Comparison of ENCODE assay signal across 14 cellular contexts in the genomic region with DNA sequence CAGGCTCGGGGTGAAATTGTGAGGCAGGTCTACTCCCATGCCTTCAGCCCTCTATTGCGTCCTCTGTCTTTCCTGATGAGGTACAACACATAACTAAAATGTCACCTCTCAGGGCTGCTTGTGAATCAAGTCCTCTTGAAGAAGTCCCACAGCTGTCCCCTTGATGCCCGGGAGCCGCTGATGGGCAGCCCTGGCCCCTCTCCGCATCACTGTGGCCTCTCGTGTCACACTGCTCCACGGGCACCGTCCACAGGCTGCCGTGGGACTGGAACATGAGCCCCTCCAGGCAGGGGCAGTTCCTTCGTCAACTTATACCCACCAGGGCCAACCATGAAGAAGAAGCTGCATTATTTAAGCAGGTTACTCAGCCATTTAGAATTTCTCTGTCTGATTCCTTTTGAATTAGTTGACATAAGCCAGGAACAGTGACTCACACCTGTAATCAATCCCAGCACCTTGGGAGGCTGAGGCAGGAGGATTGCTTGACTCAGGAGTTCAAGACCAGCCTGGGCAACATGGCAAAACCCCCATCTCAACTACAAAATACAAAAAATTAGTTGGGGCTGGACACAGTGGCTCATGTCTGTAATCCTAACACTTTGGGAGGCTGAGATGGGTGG.
"Had no signal": no experiment of that assay in that cellular context is flagged by ENCODE, and none has a peak within 500 bp of the region (broad histone marks: within the 10 kb centered on the region; RNA-seq: fewer than 3 reads in every experiment).

No MANE protein-coding gene starts in this region.

- H3K4me3 ChIP-seq: ascending aorta, lung had no signal

- DNase-seq: activated CD4-positive, alpha-beta T cell treated with anti-CD3 and anti-CD28 coated beads, Interleukin-2, amount 10 ng/mL, durations not matched to agents 7 days and 5 days; activated CD8-positive, alpha-beta memory T cell treated with anti-CD3 and anti-CD28 coated beads for 24 hours; activated naive CD4-positive, alpha-beta T cell treated with anti-CD3 and anti-CD28 coated beads, Interleukin-2, amount 10 ng/mL, durations not matched to agents 7 days and 5 days; activated T-cell treated with anti-CD3 and anti-CD28 coated beads for 4 hours; dermis blood vessel endothelial cell; effector memory CD8-positive, alpha-beta T cell; hypothalamus; left cardiac atrium; stimulated activated CD4-positive, alpha-beta T cell treated with anti-CD3 and anti-CD28 coated beads, Interleukin-12 subunit alpha, Interleukin-12 subunit beta, amount 100 ng/mL, for 4 hours; stimulated activated CD4-positive, alpha-beta T cell treated with anti-CD3 and anti-CD28 coated beads, Interleukin-2, amount 100 ng/mL, for 24 hours had no signal

- FAIRE-seq: urothelium cell line had no signal

- H3K36me3 ChIP-seq: ascending aorta had no signal

- H3K27ac ChIP-seq: ascending aorta, epithelial cell of prostate had no signal

- ATAC-seq: effector memory CD8-positive, alpha-beta T cell; left cardiac atrium had no signal

- H3K4me1 ChIP-seq: ascending aorta had no signal

- H3K27me3 ChIP-seq: ascending aorta had no signal
